In genomic region chr19:30718728-30719127, GRCh38 we compare ENCODE assay signal across 10 cellular contexts.
DNase-seq lines count a peak whose midpoint lies in the region; ATAC-seq and TF ChIP-seq lines count a peak whose summit lies in the region.
"Had no signal": no experiment of that assay in that cellular context is flagged by ENCODE, and none has a peak within 500 bp of the region (broad histone marks: within the 10 kb centered on the region; RNA-seq: fewer than 3 reads in every experiment).

No MANE protein-coding gene starts in this region.

- peak overlapping the region in 56 of 59 donors; percentile 36 to 79 (median 68) for H3K4me3 ChIP-seq in dorsolateral prefrontal cortex
- H3K4me3 ChIP-seq in muscle layer of duodenum (ENCODE audit: low read depth in 1 of 2, low read length in 2 of 2), result peak overlapping the region; percentile 87 to 88
- H3K4me3 ChIP-seq in urinary bladder (ENCODE audit: low read depth, low read length), result peak overlapping the region; percentile 56

- H3K27ac ChIP-seq in dorsolateral prefrontal cortex, result peak overlapping the region in 8 of 59 donors; percentile 31 to 79 (median 64)
- H3K27ac ChIP-seq in muscle layer of duodenum (ENCODE audit: low read length), result peak overlapping the region; percentile 80
- H3K27ac ChIP-seq in urinary bladder (ENCODE audit: low read depth), result peak overlapping the region; percentile 69
- H3K27ac ChIP-seq: epithelial cell of prostate had no signal

- no peak for DNase-seq in activated naive CD4-positive, alpha-beta T cell treated with anti-CD3 and anti-CD28 coated beads, Interleukin-2, amount 10 ng/mL, durations not matched to agents 7 days and 5 days
- no peak for DNase-seq in activated naive CD4-positive, alpha-beta T cell treated with Interleukin-2 at 50 U/mL for 16 hours
- DNase-seq in dorsolateral prefrontal cortex, result no peak
- DNase-seq in activated CD8-positive, alpha-beta memory T cell treated with anti-CD3 and anti-CD28 coated beads, Interleukin-2, amount 50 U/mL, for 48 hours, result no peak
- no peak for DNase-seq in stimulated activated CD4-positive, alpha-beta T cell treated with anti-CD3 and anti-CD28 coated beads, Interleukin-12 subunit alpha, Interleukin-12 subunit beta, amount 100 ng/mL, for 4 hours
- DNase-seq: NCI-H1092 had no signal

- CTCF ChIA-PET in activated naive CD4-positive, alpha-beta T cell treated with anti-CD3 and anti-CD28 coated beads, Interleukin-2, amount 10 ng/mL, durations not matched to agents 7 days and 5 days (lab: Charles Lee), result no interaction called here

- H3K27ac Mint-ChIP-seq in activated naive CD4-positive, alpha-beta T cell treated with anti-CD3 and anti-CD28 coated beads, Interleukin-2, amount 10 ng/mL, durations not matched to agents 7 days and 5 days, result no peak overlapping the region

- H3K9me3 Mint-ChIP-seq in activated naive CD4-positive, alpha-beta T cell treated with anti-CD3 and anti-CD28 coated beads, Interleukin-2, amount 10 ng/mL, durations not matched to agents 7 days and 5 days, result no peaks in the 10 kb centered on the region

- H3K4me1 ChIP-seq in muscle layer of duodenum (ENCODE audit: control insufficient read depth in 1 of 2, insufficient read depth in 2 of 2, low read length in 2 of 2) (peaks cover 0 to 5% of the 10 kb centered on the region in 2 donors), urinary bladder (ENCODE audit: insufficient read depth) (peaks cover 2% of the 10 kb centered on the region)

- peak overlapping the region; percentile 57 for H3K4me3 Mint-ChIP-seq in activated naive CD4-positive, alpha-beta T cell treated with anti-CD3 and anti-CD28 coated beads, Interleukin-2, amount 10 ng/mL, durations not matched to agents 7 days and 5 days

- peaks cover 11% of the 10 kb centered on the region for H3K4me1 Mint-ChIP-seq in activated naive CD4-positive, alpha-beta T cell treated with anti-CD3 and anti-CD28 coated beads, Interleukin-2, amount 10 ng/mL, durations not matched to agents 7 days and 5 days

- peaks cover 30% of the 10 kb centered on the region for H3K27me3 Mint-ChIP-seq in activated naive CD4-positive, alpha-beta T cell treated with anti-CD3 and anti-CD28 coated beads, Interleukin-2, amount 10 ng/mL, durations not matched to agents 7 days and 5 days

- H3K36me3 Mint-ChIP-seq in activated naive CD4-positive, alpha-beta T cell treated with anti-CD3 and anti-CD28 coated beads, Interleukin-2, amount 10 ng/mL, durations not matched to agents 7 days and 5 days, result no peaks in the 10 kb centered on the region

- H3K27me3 ChIP-seq in dorsolateral prefrontal cortex (no peaks in the 10 kb centered on the region), muscle layer of duodenum (ENCODE audit: low read depth, low read length) (no peaks in the 10 kb centered on the region)

- 19% methylated on average over 3 of the region's 3 CpGs for WGBS in urinary bladder

- TF ChIP-seq CTCF in dorsolateral prefrontal cortex (IDR thresholded peaks at IDR 0.05 in 54 of 56, conservative IDR thresholded peaks at IDR 0.05 in 2 of 56; ENCODE audit: low read depth in 1 of 56, partially characterized antibody in 56 of 56), result no peak

- no peak for ATAC-seq in GM18511 (IDR thresholded peaks at IDR 0.05; ENCODE audit: unreplicated experiment)

- no peaks in the 10 kb centered on the region for H3K36me3 ChIP-seq in muscle layer of duodenum (ENCODE audit: control insufficient read depth in 1 of 2, insufficient read depth in 2 of 2, low read length in 2 of 2)
- no peaks in the 10 kb centered on the region for H3K36me3 ChIP-seq in urinary bladder (ENCODE audit: insufficient read depth)

- intact Hi-C loops in dorsolateral prefrontal cortex (cut with DNase I), result no loop called here

- no peaks in the 10 kb centered on the region for H3K9me3 ChIP-seq in muscle layer of duodenum (ENCODE audit: control insufficient read depth in 1 of 2, low read length in 2 of 2)
